Comparison of ENCODE assay signal across 1 cellular context in the genomic region with DNA sequence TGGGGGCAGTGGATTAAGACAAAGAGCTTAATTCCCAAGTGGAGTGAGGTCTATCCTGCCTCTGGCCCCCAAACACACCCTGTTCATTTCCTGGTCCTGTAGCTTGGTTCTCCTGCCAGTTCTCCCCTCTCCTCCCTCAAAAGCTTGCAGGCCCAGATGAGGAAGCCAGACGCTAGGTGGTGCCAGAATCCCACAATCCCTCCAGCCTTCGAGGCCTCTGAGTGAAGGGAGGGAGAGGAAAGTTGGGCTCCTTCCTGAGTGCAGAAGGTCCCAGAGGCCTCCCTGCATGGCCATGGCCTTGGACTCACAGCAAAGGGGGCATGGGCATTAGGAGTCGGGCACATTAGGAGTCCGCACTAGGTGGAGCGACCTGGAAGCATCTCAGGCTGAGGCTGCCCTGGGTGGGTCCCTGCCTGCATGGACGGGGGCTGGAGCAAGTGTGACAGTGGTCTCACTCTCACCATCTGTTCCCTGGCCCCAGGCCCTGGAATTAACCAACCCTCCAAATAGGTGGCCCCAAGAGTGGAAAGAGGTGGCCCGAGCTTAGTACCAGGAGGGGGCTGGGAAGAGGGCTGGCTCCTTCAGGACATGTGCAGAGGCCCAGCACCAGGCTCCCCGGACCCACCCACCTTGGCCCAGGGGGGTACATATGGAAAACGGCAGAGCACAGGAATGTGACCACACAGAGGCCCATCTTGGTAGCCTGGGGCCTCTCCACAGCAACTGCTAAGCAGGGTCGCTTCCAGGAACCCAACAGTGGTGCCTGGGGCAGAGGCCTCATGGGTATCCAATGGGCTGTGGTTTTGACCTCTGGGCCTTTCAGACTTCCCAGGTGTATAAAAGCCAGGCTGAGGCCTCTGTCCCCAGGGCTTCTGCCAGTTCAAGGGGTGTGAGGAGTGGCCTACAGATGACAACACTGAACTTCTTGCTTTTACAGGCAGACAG.
TF ChIP-seq lines count a peak whose summit lies in the region.

No MANE protein-coding gene starts in this region.

TF ChIP-seq in HepG2, 621 proteins besides CTCF, POLR2A, EP300 and RAD21 (continued from another document and continues in another):
- TF ChIP-seq ZFX (CRISPR knock-in tag; IDR thresholded peaks at IDR 0.05; ENCODE audit: low read depth) (peak; percentile 38; the same call in 1 of the 2 replicates), ZNF354B (CRISPR knock-in tag; IDR thresholded peaks at IDR 0.05) (no peak), TRIM24 (CRISPR knock-in tag; IDR thresholded peaks at IDR 0.05) (no peak), CCAR2 (optimal IDR thresholded peaks at IDR 0.05; ENCODE audit: low read depth, low read length) (no peak), HMG20A (CRISPR knock-in tag; IDR thresholded peaks at IDR 0.05; ENCODE audit: borderline replicate concordance) (no peak), TGIF2 (CRISPR knock-in tag; IDR thresholded peaks at IDR 0.05) (0 out of 2 replicates have a peak, but pooled peaks have one; percentile 12), ZFP37 (CRISPR knock-in tag; IDR thresholded peaks at IDR 0.05; ENCODE audit: borderline replicate concordance) (no peak), HNRNPUL1 (IDR thresholded peaks at IDR 0.05; ENCODE audit: low read depth, low read length) (no peak), ZNF143 (CRISPR knock-in tag; IDR thresholded peaks at IDR 0.05) (no peak), ZBTB3 (CRISPR knock-in tag; IDR thresholded peaks at IDR 0.05; ENCODE audit: borderline replicate concordance, low read depth) (no peak), HNRNPLL (IDR thresholded peaks at IDR 0.05; ENCODE audit: low read depth, low read length, poor library complexity, severe bottlenecking) (no peak), ETV5 (CRISPR knock-in tag; IDR thresholded peaks at IDR 0.05; ENCODE audit: borderline replicate concordance) (no peak), ZNF674 (CRISPR knock-in tag; IDR thresholded peaks at IDR 0.05; ENCODE audit: low read depth) (no peak), NONO (IDR thresholded peaks at IDR 0.05) (no peak), NONO (CRISPR knock-in tag; conservative IDR thresholded peaks at IDR 0.05) (no peak), YY1 (IDR thresholded peaks at IDR 0.05; ENCODE audit: insufficient read depth, insufficient replicate concordance, low read depth, low read length) (no peak), HDAC1 (CRISPR knock-in tag; IDR thresholded peaks at IDR 0.05) (no peak), NR2F6 (IDR thresholded peaks at IDR 0.05) (no peak), NR2F6 (CRISPR knock-in tag; IDR thresholded peaks at IDR 0.05) (no peak), SMC3 (IDR thresholded peaks at IDR 0.05; ENCODE audit: low read length) (peak; percentile 45; the same call in 1 of the 2 replicates), FLYWCH1 (CRISPR knock-in tag; IDR thresholded peaks at IDR 0.05) (no peak), ZNF841 (CRISPR knock-in tag; IDR thresholded peaks at IDR 0.05; ENCODE audit: borderline replicate concordance) (no peak), REXO4 (CRISPR knock-in tag; IDR thresholded peaks at IDR 0.05; ENCODE audit: borderline replicate concordance) (no peak), ZNF207 (IDR thresholded peaks at IDR 0.05; ENCODE audit: borderline replicate concordance) (no peak), ZNF317 (CRISPR knock-in tag; IDR thresholded peaks at IDR 0.05) (0 out of 2 replicates have a peak, but pooled peaks have one; percentile 13), FOSL2 (CRISPR knock-in tag; IDR thresholded peaks at IDR 0.05) (0 out of 2 replicates have a peak, but pooled peaks have one; percentile 23), ZFY (CRISPR knock-in tag; IDR thresholded peaks at IDR 0.05) (peak; percentile 13; the same call in 1 of the 2 replicates), NFKBIZ (CRISPR knock-in tag; IDR thresholded peaks at IDR 0.05) (no peak)
- TF ChIP-seq, protein P1, sequence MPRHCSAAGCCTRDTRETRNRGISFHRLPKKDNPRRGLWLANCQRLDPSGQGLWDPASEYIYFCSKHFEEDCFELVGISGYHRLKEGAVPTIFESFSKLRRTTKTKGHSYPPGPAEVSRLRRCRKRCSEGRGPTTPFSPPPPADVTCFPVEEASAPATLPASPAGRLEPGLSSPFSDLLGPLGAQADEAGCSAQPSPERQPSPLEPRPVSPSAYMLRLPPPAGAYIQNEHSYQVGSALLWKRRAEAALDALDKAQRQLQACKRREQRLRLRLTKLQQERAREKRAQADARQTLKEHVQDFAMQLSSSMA (CRISPR knock-in tag; IDR thresholded peaks at IDR 0.05): no peak
- TF ChIP-seq, protein P2, sequence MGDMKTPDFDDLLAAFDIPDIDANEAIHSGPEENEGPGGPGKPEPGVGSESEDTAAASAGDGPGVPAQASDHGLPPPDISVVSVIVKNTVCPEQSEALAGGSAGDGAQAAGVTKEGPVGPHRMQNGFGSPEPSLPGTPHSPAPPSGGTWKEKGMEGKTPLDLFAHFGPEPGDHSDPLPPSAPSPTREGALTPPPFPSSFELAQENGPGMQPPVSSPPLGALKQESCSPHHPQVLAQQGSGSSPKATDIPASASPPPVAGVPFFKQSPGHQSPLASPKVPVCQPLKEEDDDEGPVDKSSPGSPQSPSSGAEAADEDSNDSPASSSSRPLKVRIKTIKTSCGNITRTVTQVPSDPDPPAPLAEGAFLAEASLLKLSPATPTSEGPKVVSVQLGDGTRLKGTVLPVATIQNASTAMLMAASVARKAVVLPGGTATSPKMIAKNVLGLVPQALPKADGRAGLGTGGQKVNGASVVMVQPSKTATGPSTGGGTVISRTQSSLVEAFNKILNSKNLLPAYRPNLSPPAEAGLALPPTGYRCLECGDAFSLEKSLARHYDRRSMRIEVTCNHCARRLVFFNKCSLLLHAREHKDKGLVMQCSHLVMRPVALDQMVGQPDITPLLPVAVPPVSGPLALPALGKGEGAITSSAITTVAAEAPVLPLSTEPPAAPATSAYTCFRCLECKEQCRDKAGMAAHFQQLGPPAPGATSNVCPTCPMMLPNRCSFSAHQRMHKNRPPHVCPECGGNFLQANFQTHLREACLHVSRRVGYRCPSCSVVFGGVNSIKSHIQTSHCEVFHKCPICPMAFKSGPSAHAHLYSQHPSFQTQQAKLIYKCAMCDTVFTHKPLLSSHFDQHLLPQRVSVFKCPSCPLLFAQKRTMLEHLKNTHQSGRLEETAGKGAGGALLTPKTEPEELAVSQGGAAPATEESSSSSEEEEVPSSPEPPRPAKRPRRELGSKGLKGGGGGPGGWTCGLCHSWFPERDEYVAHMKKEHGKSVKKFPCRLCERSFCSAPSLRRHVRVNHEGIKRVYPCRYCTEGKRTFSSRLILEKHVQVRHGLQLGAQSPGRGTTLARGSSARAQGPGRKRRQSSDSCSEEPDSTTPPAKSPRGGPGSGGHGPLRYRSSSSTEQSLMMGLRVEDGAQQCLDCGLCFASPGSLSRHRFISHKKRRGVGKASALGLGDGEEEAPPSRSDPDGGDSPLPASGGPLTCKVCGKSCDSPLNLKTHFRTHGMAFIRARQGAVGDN (CRISPR knock-in tag; IDR thresholded peaks at IDR 0.05): peak; percentile 33
- TF ChIP-seq, protein P3, sequence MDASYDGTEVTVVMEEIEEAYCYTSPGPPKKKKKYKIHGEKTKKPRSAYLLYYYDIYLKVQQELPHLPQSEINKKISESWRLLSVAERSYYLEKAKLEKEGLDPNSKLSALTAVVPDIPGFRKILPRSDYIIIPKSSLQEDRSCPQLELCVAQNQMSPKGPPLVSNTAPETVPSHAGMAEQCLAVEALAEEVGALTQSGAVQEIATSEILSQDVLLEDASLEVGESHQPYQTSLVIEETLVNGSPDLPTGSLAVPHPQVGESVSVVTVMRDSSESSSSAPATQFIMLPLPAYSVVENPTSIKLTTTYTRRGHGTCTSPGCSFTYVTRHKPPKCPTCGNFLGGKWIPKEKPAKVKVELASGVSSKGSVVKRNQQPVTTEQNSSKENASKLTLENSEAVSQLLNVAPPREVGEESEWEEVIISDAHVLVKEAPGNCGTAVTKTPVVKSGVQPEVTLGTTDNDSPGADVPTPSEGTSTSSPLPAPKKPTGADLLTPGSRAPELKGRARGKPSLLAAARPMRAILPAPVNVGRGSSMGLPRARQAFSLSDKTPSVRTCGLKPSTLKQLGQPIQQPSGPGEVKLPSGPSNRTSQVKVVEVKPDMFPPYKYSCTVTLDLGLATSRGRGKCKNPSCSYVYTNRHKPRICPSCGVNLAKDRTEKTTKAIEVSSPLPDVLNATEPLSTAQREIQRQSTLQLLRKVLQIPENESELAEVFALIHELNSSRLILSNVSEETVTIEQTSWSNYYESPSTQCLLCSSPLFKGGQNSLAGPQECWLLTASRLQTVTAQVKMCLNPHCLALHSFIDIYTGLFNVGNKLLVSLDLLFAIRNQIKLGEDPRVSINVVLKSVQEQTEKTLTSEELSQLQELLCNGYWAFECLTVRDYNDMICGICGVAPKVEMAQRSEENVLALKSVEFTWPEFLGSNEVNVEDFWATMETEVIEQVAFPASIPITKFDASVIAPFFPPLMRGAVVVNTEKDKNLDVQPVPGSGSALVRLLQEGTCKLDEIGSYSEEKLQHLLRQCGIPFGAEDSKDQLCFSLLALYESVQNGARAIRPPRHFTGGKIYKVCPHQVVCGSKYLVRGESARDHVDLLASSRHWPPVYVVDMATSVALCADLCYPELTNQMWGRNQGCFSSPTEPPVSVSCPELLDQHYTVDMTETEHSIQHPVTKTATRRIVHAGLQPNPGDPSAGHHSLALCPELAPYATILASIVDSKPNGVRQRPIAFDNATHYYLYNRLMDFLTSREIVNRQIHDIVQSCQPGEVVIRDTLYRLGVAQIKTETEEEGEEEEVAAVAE (CRISPR knock-in tag; IDR thresholded peaks at IDR 0.05; ENCODE audit: borderline replicate concordance): no peak
- TF ChIP-seq, protein P4, sequence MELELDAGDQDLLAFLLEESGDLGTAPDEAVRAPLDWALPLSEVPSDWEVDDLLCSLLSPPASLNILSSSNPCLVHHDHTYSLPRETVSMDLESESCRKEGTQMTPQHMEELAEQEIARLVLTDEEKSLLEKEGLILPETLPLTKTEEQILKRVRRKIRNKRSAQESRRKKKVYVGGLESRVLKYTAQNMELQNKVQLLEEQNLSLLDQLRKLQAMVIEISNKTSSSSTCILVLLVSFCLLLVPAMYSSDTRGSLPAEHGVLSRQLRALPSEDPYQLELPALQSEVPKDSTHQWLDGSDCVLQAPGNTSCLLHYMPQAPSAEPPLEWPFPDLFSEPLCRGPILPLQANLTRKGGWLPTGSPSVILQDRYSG (CRISPR knock-in tag; IDR thresholded peaks at IDR 0.05): no peak
- TF ChIP-seq, protein P5, sequence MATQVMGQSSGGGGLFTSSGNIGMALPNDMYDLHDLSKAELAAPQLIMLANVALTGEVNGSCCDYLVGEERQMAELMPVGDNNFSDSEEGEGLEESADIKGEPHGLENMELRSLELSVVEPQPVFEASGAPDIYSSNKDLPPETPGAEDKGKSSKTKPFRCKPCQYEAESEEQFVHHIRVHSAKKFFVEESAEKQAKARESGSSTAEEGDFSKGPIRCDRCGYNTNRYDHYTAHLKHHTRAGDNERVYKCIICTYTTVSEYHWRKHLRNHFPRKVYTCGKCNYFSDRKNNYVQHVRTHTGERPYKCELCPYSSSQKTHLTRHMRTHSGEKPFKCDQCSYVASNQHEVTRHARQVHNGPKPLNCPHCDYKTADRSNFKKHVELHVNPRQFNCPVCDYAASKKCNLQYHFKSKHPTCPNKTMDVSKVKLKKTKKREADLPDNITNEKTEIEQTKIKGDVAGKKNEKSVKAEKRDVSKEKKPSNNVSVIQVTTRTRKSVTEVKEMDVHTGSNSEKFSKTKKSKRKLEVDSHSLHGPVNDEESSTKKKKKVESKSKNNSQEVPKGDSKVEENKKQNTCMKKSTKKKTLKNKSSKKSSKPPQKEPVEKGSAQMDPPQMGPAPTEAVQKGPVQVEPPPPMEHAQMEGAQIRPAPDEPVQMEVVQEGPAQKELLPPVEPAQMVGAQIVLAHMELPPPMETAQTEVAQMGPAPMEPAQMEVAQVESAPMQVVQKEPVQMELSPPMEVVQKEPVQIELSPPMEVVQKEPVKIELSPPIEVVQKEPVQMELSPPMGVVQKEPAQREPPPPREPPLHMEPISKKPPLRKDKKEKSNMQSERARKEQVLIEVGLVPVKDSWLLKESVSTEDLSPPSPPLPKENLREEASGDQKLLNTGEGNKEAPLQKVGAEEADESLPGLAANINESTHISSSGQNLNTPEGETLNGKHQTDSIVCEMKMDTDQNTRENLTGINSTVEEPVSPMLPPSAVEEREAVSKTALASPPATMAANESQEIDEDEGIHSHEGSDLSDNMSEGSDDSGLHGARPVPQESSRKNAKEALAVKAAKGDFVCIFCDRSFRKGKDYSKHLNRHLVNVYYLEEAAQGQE (IDR thresholded peaks at IDR 0.05; ENCODE audit: borderline replicate concordance in 1 of 2, low read depth in 1 of 2, low read length in 2 of 2): no peak
- TF ChIP-seq, protein P6, sequence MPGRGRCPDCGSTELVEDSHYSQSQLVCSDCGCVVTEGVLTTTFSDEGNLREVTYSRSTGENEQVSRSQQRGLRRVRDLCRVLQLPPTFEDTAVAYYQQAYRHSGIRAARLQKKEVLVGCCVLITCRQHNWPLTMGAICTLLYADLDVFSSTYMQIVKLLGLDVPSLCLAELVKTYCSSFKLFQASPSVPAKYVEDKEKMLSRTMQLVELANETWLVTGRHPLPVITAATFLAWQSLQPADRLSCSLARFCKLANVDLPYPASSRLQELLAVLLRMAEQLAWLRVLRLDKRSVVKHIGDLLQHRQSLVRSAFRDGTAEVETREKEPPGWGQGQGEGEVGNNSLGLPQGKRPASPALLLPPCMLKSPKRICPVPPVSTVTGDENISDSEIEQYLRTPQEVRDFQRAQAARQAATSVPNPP (CRISPR knock-in tag; IDR thresholded peaks at IDR 0.05): no peak
- TF ChIP-seq, protein P7, sequence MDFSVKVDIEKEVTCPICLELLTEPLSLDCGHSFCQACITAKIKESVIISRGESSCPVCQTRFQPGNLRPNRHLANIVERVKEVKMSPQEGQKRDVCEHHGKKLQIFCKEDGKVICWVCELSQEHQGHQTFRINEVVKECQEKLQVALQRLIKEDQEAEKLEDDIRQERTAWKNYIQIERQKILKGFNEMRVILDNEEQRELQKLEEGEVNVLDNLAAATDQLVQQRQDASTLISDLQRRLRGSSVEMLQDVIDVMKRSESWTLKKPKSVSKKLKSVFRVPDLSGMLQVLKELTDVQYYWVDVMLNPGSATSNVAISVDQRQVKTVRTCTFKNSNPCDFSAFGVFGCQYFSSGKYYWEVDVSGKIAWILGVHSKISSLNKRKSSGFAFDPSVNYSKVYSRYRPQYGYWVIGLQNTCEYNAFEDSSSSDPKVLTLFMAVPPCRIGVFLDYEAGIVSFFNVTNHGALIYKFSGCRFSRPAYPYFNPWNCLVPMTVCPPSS (IDR thresholded peaks at IDR 0.05): no peak
- TF ChIP-seq, protein P8, sequence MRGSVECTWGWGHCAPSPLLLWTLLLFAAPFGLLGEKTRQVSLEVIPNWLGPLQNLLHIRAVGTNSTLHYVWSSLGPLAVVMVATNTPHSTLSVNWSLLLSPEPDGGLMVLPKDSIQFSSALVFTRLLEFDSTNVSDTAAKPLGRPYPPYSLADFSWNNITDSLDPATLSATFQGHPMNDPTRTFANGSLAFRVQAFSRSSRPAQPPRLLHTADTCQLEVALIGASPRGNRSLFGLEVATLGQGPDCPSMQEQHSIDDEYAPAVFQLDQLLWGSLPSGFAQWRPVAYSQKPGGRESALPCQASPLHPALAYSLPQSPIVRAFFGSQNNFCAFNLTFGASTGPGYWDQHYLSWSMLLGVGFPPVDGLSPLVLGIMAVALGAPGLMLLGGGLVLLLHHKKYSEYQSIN (CRISPR knock-in tag; IDR thresholded peaks at IDR 0.05; ENCODE audit: borderline replicate concordance): no peak
- TF ChIP-seq, protein P9, sequence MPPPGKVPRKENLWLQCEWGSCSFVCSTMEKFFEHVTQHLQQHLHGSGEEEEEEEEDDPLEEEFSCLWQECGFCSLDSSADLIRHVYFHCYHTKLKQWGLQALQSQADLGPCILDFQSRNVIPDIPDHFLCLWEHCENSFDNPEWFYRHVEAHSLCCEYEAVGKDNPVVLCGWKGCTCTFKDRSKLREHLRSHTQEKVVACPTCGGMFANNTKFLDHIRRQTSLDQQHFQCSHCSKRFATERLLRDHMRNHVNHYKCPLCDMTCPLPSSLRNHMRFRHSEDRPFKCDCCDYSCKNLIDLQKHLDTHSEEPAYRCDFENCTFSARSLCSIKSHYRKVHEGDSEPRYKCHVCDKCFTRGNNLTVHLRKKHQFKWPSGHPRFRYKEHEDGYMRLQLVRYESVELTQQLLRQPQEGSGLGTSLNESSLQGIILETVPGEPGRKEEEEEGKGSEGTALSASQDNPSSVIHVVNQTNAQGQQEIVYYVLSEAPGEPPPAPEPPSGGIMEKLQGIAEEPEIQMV (CRISPR knock-in tag; IDR thresholded peaks at IDR 0.05; ENCODE audit: low read depth): no peak
